In genomic region chr15:33384307-33384706, GRCh38 we compare ENCODE assay signal across 33 cellular contexts.
"Had no signal": no experiment of that assay in that cellular context is flagged by ENCODE, and none has a peak within 500 bp of the region (broad histone marks: within the 10 kb centered on the region; RNA-seq: fewer than 3 reads in every experiment).

No MANE protein-coding gene starts in this region.

- H3K4me1 Mint-ChIP-seq: activated CD4-positive, alpha-beta memory T cell treated with anti-CD3 and anti-CD28 coated beads, Interleukin-2, amount 10 ng/mL, durations not matched to agents 7 days and 5 days; activated CD4-positive, alpha-beta T cell treated with anti-CD3 and anti-CD28 coated beads, Interleukin-2, amount 10 ng/mL, durations not matched to agents 7 days and 5 days; activated naive CD4-positive, alpha-beta T cell treated with anti-CD3 and anti-CD28 coated beads, Interleukin-2, amount 10 ng/mL, durations not matched to agents 7 days and 5 days; activated naive CD8-positive, alpha-beta T cell treated with anti-CD3 and anti-CD28 coated beads, Interleukin-2, amount 10 ng/mL, durations not matched to agents 7 days and 5 days; brain; endodermal cell had no signal

- H3K9me3 Mint-ChIP-seq: activated CD4-positive, alpha-beta memory T cell treated with anti-CD3 and anti-CD28 coated beads, Interleukin-2, amount 10 ng/mL, durations not matched to agents 7 days and 5 days; activated CD4-positive, alpha-beta T cell treated with anti-CD3 and anti-CD28 coated beads, Interleukin-2, amount 10 ng/mL, durations not matched to agents 7 days and 5 days; activated naive CD4-positive, alpha-beta T cell treated with anti-CD3 and anti-CD28 coated beads, Interleukin-2, amount 10 ng/mL, durations not matched to agents 7 days and 5 days; activated naive CD4-positive, alpha-beta T cell treated with anti-CD3 and anti-CD28 coated beads, Interleukin-2, amount 50 U/mL, for 72 hours; activated naive CD8-positive, alpha-beta T cell treated with anti-CD3 and anti-CD28 coated beads, Interleukin-2, amount 10 ng/mL, durations not matched to agents 7 days and 5 days; activated T-cell treated with anti-CD3 and anti-CD28 coated beads, Interleukin-2, amount 50 U/mL, for 24 hours; activated T-cell treated with anti-CD3 and anti-CD28 coated beads, Interleukin-2, amount 50 U/mL, for 72 hours; brain; dendritic cell treated with granulocyte-macrophage colony-stimulating factor and Interleukin-4, amounts not matched to agents 40 ng/mL and 50 ng/mL, for 4 days; endodermal cell; T-helper 2 cell treated with Interferon-gamma antibody and Interleukin-4, amounts not matched to agents 5 μg/mL and 100 μg/mL, for 36 hours had no signal

- H3K27ac Mint-ChIP-seq: activated CD4-positive, alpha-beta memory T cell treated with anti-CD3 and anti-CD28 coated beads, Interleukin-2, amount 10 ng/mL, durations not matched to agents 7 days and 5 days; activated CD4-positive, alpha-beta T cell treated with anti-CD3 and anti-CD28 coated beads, Interleukin-2, amount 10 ng/mL, durations not matched to agents 7 days and 5 days; activated naive CD4-positive, alpha-beta T cell treated with anti-CD3 and anti-CD28 coated beads, Interleukin-2, amount 10 ng/mL, durations not matched to agents 7 days and 5 days; activated naive CD4-positive, alpha-beta T cell treated with anti-CD3 and anti-CD28 coated beads, Interleukin-2, amount 50 U/mL, for 72 hours; activated naive CD8-positive, alpha-beta T cell treated with anti-CD3 and anti-CD28 coated beads, Interleukin-2, amount 10 ng/mL, durations not matched to agents 7 days and 5 days; activated T-cell treated with anti-CD3 and anti-CD28 coated beads, Interleukin-2, amount 50 U/mL, for 24 hours; activated T-cell treated with anti-CD3 and anti-CD28 coated beads, Interleukin-2, amount 50 U/mL, for 72 hours; brain; dendritic cell treated with granulocyte-macrophage colony-stimulating factor and Interleukin-4, amounts not matched to agents 40 ng/mL and 50 ng/mL, for 4 days; endodermal cell; T-helper 17 cell; T-helper 2 cell treated with Interferon-gamma antibody and Interleukin-4, amounts not matched to agents 5 μg/mL and 100 μg/mL, for 36 hours had no signal

- H3K36me3 Mint-ChIP-seq: activated naive CD4-positive, alpha-beta T cell treated with anti-CD3 and anti-CD28 coated beads, Interleukin-2, amount 10 ng/mL, durations not matched to agents 7 days and 5 days; activated naive CD4-positive, alpha-beta T cell treated with anti-CD3 and anti-CD28 coated beads, Interleukin-2, amount 50 U/mL, for 72 hours; activated naive CD8-positive, alpha-beta T cell treated with anti-CD3 and anti-CD28 coated beads, Interleukin-2, amount 10 ng/mL, durations not matched to agents 7 days and 5 days; brain had no signal

- H3K4me3 ChIP-seq: ascending aorta, breast epithelium, cardiac muscle cell, coronary artery, dorsolateral prefrontal cortex, gastrocnemius medialis, heart left ventricle had no signal

- H3K4me3 Mint-ChIP-seq: activated CD4-positive, alpha-beta memory T cell treated with anti-CD3 and anti-CD28 coated beads, Interleukin-2, amount 10 ng/mL, durations not matched to agents 7 days and 5 days; activated CD4-positive, alpha-beta T cell treated with anti-CD3 and anti-CD28 coated beads, Interleukin-2, amount 10 ng/mL, durations not matched to agents 7 days and 5 days; activated naive CD4-positive, alpha-beta T cell treated with anti-CD3 and anti-CD28 coated beads, Interleukin-2, amount 10 ng/mL, durations not matched to agents 7 days and 5 days; activated naive CD8-positive, alpha-beta T cell treated with anti-CD3 and anti-CD28 coated beads, Interleukin-2, amount 10 ng/mL, durations not matched to agents 7 days and 5 days; activated T-cell treated with anti-CD3 and anti-CD28 coated beads, Interleukin-2, amount 50 U/mL, for 24 hours; activated T-cell treated with anti-CD3 and anti-CD28 coated beads, Interleukin-2, amount 50 U/mL, for 72 hours; brain; dendritic cell treated with granulocyte-macrophage colony-stimulating factor and Interleukin-4, amounts not matched to agents 40 ng/mL and 50 ng/mL, for 4 days; endodermal cell; T-helper 17 cell; T-helper 2 cell treated with Interferon-gamma antibody and Interleukin-4, amounts not matched to agents 5 μg/mL and 100 μg/mL, for 36 hours had no signal

- DNase-seq: activated CD4-positive, alpha-beta memory T cell treated with anti-CD3 and anti-CD28 coated beads, Interleukin-2, amount 10 ng/mL, durations not matched to agents 7 days and 5 days; activated CD4-positive, alpha-beta T cell treated with anti-CD3 and anti-CD28 coated beads for 1 hour; activated CD4-positive, alpha-beta T cell treated with anti-CD3 and anti-CD28 coated beads for 4 hours; activated CD4-positive, alpha-beta T cell treated with anti-CD3 and anti-CD28 coated beads, Interleukin-2, amount 10 ng/mL, durations not matched to agents 7 days and 5 days; activated CD4-positive, alpha-beta T cell treated with anti-CD3 and anti-CD28 coated beads, Interleukin-2, amount 50 U/mL, for 4 hours; activated CD8-positive, alpha-beta memory T cell treated with anti-CD3 and anti-CD28 coated beads, Interleukin-2, amount 50 U/mL, for 48 hours; activated gamma-delta T cell; activated naive CD4-positive, alpha-beta T cell; activated naive CD4-positive, alpha-beta T cell treated with anti-CD3 and anti-CD28 coated beads, Interleukin-2, amount 10 ng/mL, durations not matched to agents 7 days and 5 days; activated naive CD8-positive, alpha-beta T cell treated with anti-CD3 and anti-CD28 coated beads, Interleukin-2, amount 10 ng/mL, durations not matched to agents 7 days and 5 days; activated T-cell treated with anti-CD3 and anti-CD28 coated beads for 4 hours; activated T-cell treated with anti-CD3 and anti-CD28 coated beads, Interleukin-2, amount 50 U/mL, for 24 hours; activated T-cell treated with anti-CD3 and anti-CD28 coated beads, Interleukin-2, amount 50 U/mL, for 72 hours; central memory CD4-positive, alpha-beta T cell; cerebellar nuclear complex; dorsolateral prefrontal cortex; effector memory CD4-positive, alpha-beta T cell; endodermal cell; foreskin fibroblast; gastrocnemius medialis; glutamatergic neuron; heart left ventricle; T-helper 1 cell; T-helper 17 cell; T1000 had no signal

- H3K27ac ChIP-seq: ascending aorta, breast epithelium, cardiac muscle cell, coronary artery, dorsolateral prefrontal cortex, gastrocnemius medialis, heart left ventricle had no signal

- H3K36me3 ChIP-seq: ascending aorta, breast epithelium, cardiac muscle cell, gastrocnemius medialis, heart left ventricle had no signal

- H3K27me3 Mint-ChIP-seq: activated CD4-positive, alpha-beta memory T cell treated with anti-CD3 and anti-CD28 coated beads, Interleukin-2, amount 10 ng/mL, durations not matched to agents 7 days and 5 days; activated CD4-positive, alpha-beta T cell treated with anti-CD3 and anti-CD28 coated beads, Interleukin-2, amount 10 ng/mL, durations not matched to agents 7 days and 5 days; activated naive CD4-positive, alpha-beta T cell treated with anti-CD3 and anti-CD28 coated beads, Interleukin-2, amount 10 ng/mL, durations not matched to agents 7 days and 5 days; dendritic cell treated with granulocyte-macrophage colony-stimulating factor and Interleukin-4, amounts not matched to agents 40 ng/mL and 50 ng/mL, for 4 days had no signal

- H3K9me3 ChIP-seq: ascending aorta, breast epithelium, gastrocnemius medialis, heart left ventricle had no signal

- H3K27me3 ChIP-seq: ascending aorta, breast epithelium, cardiac muscle cell, gastrocnemius medialis, heart left ventricle had no signal

- H3K4me1 ChIP-seq: ascending aorta, breast epithelium, heart left ventricle had no signal
